Comparison of ENCODE assay signal across 23 cellular contexts in genomic region chr6:3523966-3524365, GRCh38.
DNase-seq lines count a peak whose midpoint lies in the region; ATAC-seq, FAIRE-seq and TF ChIP-seq lines count a peak whose summit lies in the region.
"Had no signal": no experiment of that assay in that cellular context is flagged by ENCODE, and none has a peak within 500 bp of the region (broad histone marks: within the 10 kb centered on the region; RNA-seq: fewer than 3 reads in every experiment).

No MANE protein-coding gene starts in this region.

- H3K9me3 Mint-ChIP-seq in astrocyte (ENCODE audit: unreplicated experiment): no peaks in the 10 kb centered on the region
- H3K9me3 Mint-ChIP-seq: CD4-positive, alpha-beta T cell had no signal

- H2AFZ ChIP-seq in astrocyte (ENCODE audit: low read depth, low read length) (no peak overlapping the region), osteoblast (ENCODE audit: low read length) (no peak overlapping the region)

- no peaks in the 10 kb centered on the region for H4K20me1 ChIP-seq in BLaER1
- H4K20me1 ChIP-seq in astrocyte (ENCODE audit: insufficient read depth, low read length): no peaks in the 10 kb centered on the region
- H4K20me1 ChIP-seq in osteoblast (ENCODE audit: insufficient read depth, low read length): no peaks in the 10 kb centered on the region

- no peaks in the 10 kb centered on the region for H3K27me3 ChIP-seq in BLaER1
- no peaks in the 10 kb centered on the region for H3K27me3 ChIP-seq in astrocyte (ENCODE audit: insufficient read depth, low read length)
- H3K27me3 ChIP-seq in osteoblast (ENCODE audit: insufficient read depth, low read length): no peaks in the 10 kb centered on the region
- H3K27me3 ChIP-seq: BE2C had no signal

- H3K4me3 Mint-ChIP-seq in astrocyte (ENCODE audit: unreplicated experiment): no peak overlapping the region
- H3K4me3 Mint-ChIP-seq: CD4-positive, alpha-beta T cell; T-helper 17 cell had no signal

- H3K9me3 ChIP-seq in BLaER1 (no peaks in the 10 kb centered on the region; the same call in 1 of the 2 replicates), astrocyte (ENCODE audit: insufficient read depth, low read depth, low read length) (no peaks in the 10 kb centered on the region), osteoblast (ENCODE audit: low read depth, low read length) (no peaks in the 10 kb centered on the region)
- H3K9me3 ChIP-seq: BE2C had no signal

- H3K36me3 Mint-ChIP-seq in astrocyte (ENCODE audit: low read depth, unreplicated experiment): no peaks in the 10 kb centered on the region

- no peak overlapping the region for H3K4me3 ChIP-seq in BLaER1
- H3K4me3 ChIP-seq in astrocyte (ENCODE audit: insufficient read depth, low read depth, low read length): no peak overlapping the region
- H3K4me3 ChIP-seq in osteoblast (ENCODE audit: insufficient read depth, low read length): no peak overlapping the region
- H3K4me3 ChIP-seq: SK-N-MC had no signal

- no peak overlapping the region for H3K27ac ChIP-seq in BLaER1
- H3K27ac ChIP-seq in astrocyte (ENCODE audit: low read depth, low read length): no peak overlapping the region
- H3K27ac ChIP-seq in osteoblast (ENCODE audit: low read depth, low read length): peak overlapping the region; percentile 41
- H3K27ac ChIP-seq: SK-N-MC had no signal

- ATAC-seq in GM18907 (IDR thresholded peaks at IDR 0.05; ENCODE audit: unreplicated experiment): no peak
- ATAC-seq in HG02852 (IDR thresholded peaks at IDR 0.05; ENCODE audit: unreplicated experiment): no peak
- ATAC-seq: PC-3, T-helper 17 cell had no signal

- H3K9ac ChIP-seq in BLaER1: no peak overlapping the region
- no peak overlapping the region for H3K9ac ChIP-seq in astrocyte (ENCODE audit: low read length)

- H3K4me1 Mint-ChIP-seq in astrocyte (ENCODE audit: low read depth, unreplicated experiment): peaks cover 44% of the 10 kb centered on the region

- peak overlapping the region; percentile 15; the same call in 1 of the 2 replicates for H3K4me2 ChIP-seq in BLaER1
- no peak overlapping the region for H3K4me2 ChIP-seq in astrocyte (ENCODE audit: low read length)
- no peak overlapping the region for H3K4me2 ChIP-seq in osteoblast (ENCODE audit: insufficient read depth, low read length)

- H3K4me1 ChIP-seq in BLaER1 (peaks cover 23% of the 10 kb centered on the region), astrocyte (ENCODE audit: insufficient read depth, low read length) (peaks cover 19% of the 10 kb centered on the region), osteoblast (ENCODE audit: insufficient read depth, low read length) (peaks cover 47% of the 10 kb centered on the region)
- H3K4me1 ChIP-seq: BE2C had no signal

- H3K36me3 ChIP-seq in BLaER1 (no peaks in the 10 kb centered on the region), astrocyte (ENCODE audit: insufficient read depth, low read length) (no peaks in the 10 kb centered on the region), osteoblast (ENCODE audit: insufficient read depth, low read length) (no peaks in the 10 kb centered on the region)
- H3K36me3 ChIP-seq: BE2C had no signal

- no peak for FAIRE-seq in astrocyte (lab: Jason Lieb, UNC)
- FAIRE-seq: GM18507 had no signal

- TF ChIP-seq CTCF in astrocyte (IDR thresholded peaks at IDR 0.05; ENCODE audit: insufficient read depth, low read depth, low read length) (no peak), osteoblast (IDR thresholded peaks at IDR 0.05; ENCODE audit: extremely low read depth, low read depth, low read length) (no peak)

- H3K79me2 ChIP-seq in astrocyte (ENCODE audit: insufficient read depth, low read length) (no peaks in the 10 kb centered on the region), osteoblast (ENCODE audit: insufficient read depth, low read length) (no peaks in the 10 kb centered on the region)

- H3K27ac Mint-ChIP-seq in astrocyte (ENCODE audit: unreplicated experiment): peak overlapping the region; percentile 15
- H3K27ac Mint-ChIP-seq: CD4-positive, alpha-beta T cell; T-helper 17 cell had no signal

- DNase-seq in EH (ENCODE audit: low read depth) (peak; percentile 7), astrocyte (ENCODE audit: low read depth) (no peak), osteoblast (ENCODE audit: insufficient read length, low spot score, missing footprints) (no peak), NCI-H1694 treated with DMSO at 0.1 percent for 48 hours (lab: John Stamatoyannopoulos, UW) (no peak)
- DNase-seq: BE2C; CD4-positive, alpha-beta T cell; COR-L47; DMS153; GDM1; Kasumi-1; NCI-H1694; NCI-H2081 treated with DMSO at 0.1 percent for 48 hours; NCI-H510A treated with DMSO at 0.1 percent for 48 hours; PC-3; RPMI8226; SHP77; SW 1271; T-helper 17 cell had no signal

- H3K27me3 Mint-ChIP-seq in astrocyte (ENCODE audit: low read depth, unreplicated experiment): peaks cover 4% of the 10 kb centered on the region
